In the genomic region with DNA sequence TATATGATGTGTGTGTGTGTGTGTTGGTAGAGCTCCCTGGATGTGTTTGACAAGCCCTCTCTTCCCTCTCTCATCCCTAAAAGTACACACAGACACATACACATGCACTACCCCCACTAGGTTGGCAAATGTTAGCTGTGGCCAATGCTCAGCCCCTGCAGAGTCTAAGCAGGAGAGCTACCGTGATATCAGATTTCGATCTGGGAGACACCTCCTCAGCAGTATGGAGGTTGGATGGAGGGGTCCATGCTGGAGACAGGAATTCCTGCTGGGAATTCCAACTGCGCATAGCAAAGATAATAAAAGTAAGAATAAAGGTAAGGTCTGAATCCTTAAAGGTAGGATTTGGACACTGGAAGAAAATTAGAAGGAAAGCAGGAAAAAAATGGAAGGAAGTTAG, we compare ENCODE assay signal across 24 cellular contexts.
"Had no signal": no experiment of that assay in that cellular context is flagged by ENCODE, and none has a peak within 500 bp of the region (broad histone marks: within the 10 kb centered on the region; RNA-seq: fewer than 3 reads in every experiment).

No MANE protein-coding gene starts in this region.

- H3K9me3 Mint-ChIP-seq: activated CD4-positive, alpha-beta T cell treated with anti-CD3 and anti-CD28 coated beads, Interleukin-2, amount 10 ng/mL, durations not matched to agents 7 days and 5 days; activated T-helper 17 cell treated with anti-CD3 and anti-CD28 coated beads, Interleukin-2, amount 50 U/mL, for 72 hours had no signal

- ATAC-seq: activated T-helper 17 cell treated with anti-CD3 and anti-CD28 coated beads, Interleukin-2, amount 50 U/mL, for 72 hours; T-helper 17 cell had no signal

- DNase-seq: activated CD4-positive, alpha-beta memory T cell treated with anti-CD3 and anti-CD28 coated beads for 36 hours; activated CD4-positive, alpha-beta T cell treated with anti-CD3 and anti-CD28 coated beads, Interleukin-2, amount 10 ng/mL, durations not matched to agents 7 days and 5 days; activated CD4-positive, CD25-positive, alpha-beta regulatory T cell; activated gamma-delta T cell; activated naive CD4-positive, alpha-beta T cell treated with anti-CD3 and anti-CD28 coated beads for 36 hours; activated T-cell treated with anti-CD3 and anti-CD28 coated beads for 4 hours; activated T-cell treated with anti-CD3 and anti-CD28 coated beads, Interleukin-2, amount 50 U/mL, for 48 hours; amygdala; MV-4-11; NCI-H1092 treated with DMSO at 0.1 percent for 48 hours; NCI-H1417 treated with DMSO at 0.1 percent for 48 hours; NCI-H187; NCI-H2081; NCI-H2227 treated with DMSO at 0.1 percent for 48 hours; NCI-H446 treated with DMSO at 0.1 percent for 48 hours; NCI-H526 treated with DMSO at 0.1 percent for 48 hours; SIG-M5; T-helper 17 cell; T-helper 9 cell had no signal

- H3K4me3 Mint-ChIP-seq: activated CD4-positive, alpha-beta memory T cell treated with anti-CD3 and anti-CD28 coated beads for 36 hours; activated CD4-positive, alpha-beta T cell treated with anti-CD3 and anti-CD28 coated beads, Interleukin-2, amount 10 ng/mL, durations not matched to agents 7 days and 5 days; activated naive CD4-positive, alpha-beta T cell treated with anti-CD3 and anti-CD28 coated beads for 36 hours; activated naive CD8-positive, alpha-beta T cell; activated T-helper 17 cell treated with anti-CD3 and anti-CD28 coated beads, Interleukin-2, amount 50 U/mL, for 72 hours; central memory CD8-positive, alpha-beta T cell; T-helper 17 cell had no signal

- H3K27ac Mint-ChIP-seq: activated CD4-positive, alpha-beta memory T cell treated with anti-CD3 and anti-CD28 coated beads for 36 hours; activated CD4-positive, alpha-beta T cell treated with anti-CD3 and anti-CD28 coated beads, Interleukin-2, amount 10 ng/mL, durations not matched to agents 7 days and 5 days; activated naive CD4-positive, alpha-beta T cell treated with anti-CD3 and anti-CD28 coated beads for 36 hours; activated naive CD8-positive, alpha-beta T cell; activated T-helper 17 cell treated with anti-CD3 and anti-CD28 coated beads, Interleukin-2, amount 50 U/mL, for 72 hours; T-helper 17 cell had no signal

- H3K4me1 Mint-ChIP-seq: activated CD4-positive, alpha-beta T cell treated with anti-CD3 and anti-CD28 coated beads, Interleukin-2, amount 10 ng/mL, durations not matched to agents 7 days and 5 days; activated T-helper 17 cell treated with anti-CD3 and anti-CD28 coated beads, Interleukin-2, amount 50 U/mL, for 72 hours; central memory CD8-positive, alpha-beta T cell; T-helper 17 cell had no signal

- H3K27ac ChIP-seq: KMS-11 had no signal

- H3K36me3 Mint-ChIP-seq: activated CD4-positive, alpha-beta memory T cell treated with anti-CD3 and anti-CD28 coated beads for 36 hours; activated naive CD8-positive, alpha-beta T cell; brain had no signal

- H3K27me3 Mint-ChIP-seq: activated CD4-positive, alpha-beta memory T cell treated with anti-CD3 and anti-CD28 coated beads for 36 hours; activated CD4-positive, alpha-beta T cell treated with anti-CD3 and anti-CD28 coated beads, Interleukin-2, amount 10 ng/mL, durations not matched to agents 7 days and 5 days; central memory CD8-positive, alpha-beta T cell; T-helper 17 cell had no signal
